19 cellular contexts compared by ENCODE assay signal in genomic region chr7:117325836-117326235, GRCh38. TPM values are rescaled to one million over a fixed set of nuclear protein-coding genes. Genes with fewer than 3 reads are reported as not detected.
DNase-seq lines count a peak whose midpoint lies in the region; ATAC-seq and TF ChIP-seq lines count a peak whose summit lies in the region.
"Had no signal": no experiment of that assay in that cellular context is flagged by ENCODE, and none has a peak within 500 bp of the region (broad histone marks: within the 10 kb centered on the region; RNA-seq: fewer than 3 reads in every experiment).

No MANE protein-coding gene starts in this region.

- peaks cover 18% of the 10 kb centered on the region for H3K4me1 ChIP-seq in mammary epithelial cell (ENCODE audit: insufficient read depth, low read length)
- H3K4me1 ChIP-seq in breast epithelium = peaks cover 0 to 6% of the 10 kb centered on the region in 2 donors
- H3K4me1 ChIP-seq: BE2C had no signal

- no peak overlapping the region for H3K4me2 ChIP-seq in mammary epithelial cell (ENCODE audit: insufficient read depth, low read depth, low read length)
- H3K4me2 ChIP-seq: KMS-11 had no signal

- TF ChIP-seq POLR2A in breast epithelium (IDR thresholded peaks at IDR 0.05) = no peak

- no peak overlapping the region for H3K4me3 Mint-ChIP-seq in activated T-helper 17 cell treated with anti-CD3 and anti-CD28 coated beads, Interleukin-2, amount 50 U/mL, for 72 hours
- H3K4me3 Mint-ChIP-seq: CD4-positive, alpha-beta T cell had no signal

- no peak overlapping the region for H3K27ac Mint-ChIP-seq in activated T-helper 17 cell treated with anti-CD3 and anti-CD28 coated beads, Interleukin-2, amount 50 U/mL, for 72 hours
- H3K27ac Mint-ChIP-seq: CD4-positive, alpha-beta T cell had no signal

- H3K4me1 Mint-ChIP-seq in activated T-helper 17 cell treated with anti-CD3 and anti-CD28 coated beads, Interleukin-2, amount 50 U/mL, for 72 hours = no peaks in the 10 kb centered on the region

- H3K79me2 ChIP-seq in mammary epithelial cell (ENCODE audit: insufficient read depth, low read length) = no peaks in the 10 kb centered on the region

- no peaks in the 10 kb centered on the region for H3K9me3 ChIP-seq in mammary epithelial cell (replicated peaks; ENCODE audit: insufficient read depth, low read length)
- peaks cover 2 to 9% of the 10 kb centered on the region in 2 donors for H3K9me3 ChIP-seq in breast epithelium
- H3K9me3 ChIP-seq: BE2C had no signal

- CTCF ChIA-PET in mammary epithelial cell (lab: Charles Lee; ENCODE audit: low non-redundant PET) = no interaction called here

- H3K27ac ChIP-seq in mammary epithelial cell (ENCODE audit: insufficient read depth, low read depth, low read length) = no peak overlapping the region
- H3K27ac ChIP-seq in breast epithelium = no peak overlapping the region
- H3K27ac ChIP-seq: 22Rv1, KMS-11 had no signal

- peaks cover 49% of the 10 kb centered on the region for H3K27me3 Mint-ChIP-seq in activated T-helper 17 cell treated with anti-CD3 and anti-CD28 coated beads, Interleukin-2, amount 50 U/mL, for 72 hours

- H2AFZ ChIP-seq in mammary epithelial cell (ENCODE audit: low read depth, low read length) = no peak overlapping the region

- H3K4me3 ChIP-seq in mammary epithelial cell (replicated peaks in 1 of 3; ENCODE audit: insufficient read depth in 1 of 3, low read depth in 2 of 3, low read length in 3 of 3) (no peak overlapping the region), breast epithelium (no peak overlapping the region)

- H3K9ac ChIP-seq in mammary epithelial cell (ENCODE audit: insufficient read depth, low read length) = no peak overlapping the region
- H3K9ac ChIP-seq: KMS-11 had no signal

- H4K20me1 ChIP-seq in mammary epithelial cell (ENCODE audit: insufficient read depth, low read length) = no peaks in the 10 kb centered on the region

- peaks cover 3% of the 10 kb centered on the region for H3K9me3 Mint-ChIP-seq in activated T-helper 17 cell treated with anti-CD3 and anti-CD28 coated beads, Interleukin-2, amount 50 U/mL, for 72 hours
- H3K9me3 Mint-ChIP-seq: CD4-positive, alpha-beta T cell had no signal

- in situ Hi-C loops in mammary epithelial cell (cut with MboI; ENCODE audit: low sequenced_read_pairs in 2 of 2) = no loop called here
- in situ Hi-C loops in KBM-7 (cut with MboI; ENCODE audit: low pct_unique_long_range_greater_than_20kb, low sequenced_read_pairs) = no loop called here
- in situ Hi-C loops in ACHN (cut with HindIII; ENCODE audit: low pct_ligation_motif_present, low pct_unique_long_range_greater_than_20kb, low sequenced_read_pairs) = no loop called here

- no TSS peak for BruUV-seq in mammary epithelial cell (replicated peaks; lab: Mats Ljungman, UMichigan)

- 100% methylated on average over 1 of the region's 1 CpG for WGBS in mammary epithelial cell (ENCODE audit: low coverage, missing lambda C conversion rate)

- H3K36me3 Mint-ChIP-seq in activated T-helper 17 cell treated with anti-CD3 and anti-CD28 coated beads, Interleukin-2, amount 50 U/mL, for 72 hours (ENCODE audit: low read depth) = no peaks in the 10 kb centered on the region

- dilution Hi-C loops in mammary epithelial cell (cut with HindIII; ENCODE audit: low sequenced_read_pairs) = no loop called here

- H3K27me3 ChIP-seq in mammary epithelial cell (ENCODE audit: insufficient read depth, low read length) (peaks cover 42% of the 10 kb centered on the region), breast epithelium (peaks cover 0 to 28% of the 10 kb centered on the region in 2 donors)

- no peaks in the 10 kb centered on the region for H3K36me3 ChIP-seq in mammary epithelial cell (ENCODE audit: insufficient read depth, low read length)
- H3K36me3 ChIP-seq in breast epithelium = no peaks in the 10 kb centered on the region
- H3K36me3 ChIP-seq: BE2C had no signal

- ATAC-seq in esophagus mucosa = peak; percentile 78
- no peak for ATAC-seq in activated T-helper 17 cell treated with anti-CD3 and anti-CD28 coated beads, Interleukin-2, amount 50 U/mL, for 72 hours (replicated peaks)
- ATAC-seq: Panc1 had no signal

- TF ChIP-seq CTCF in mammary epithelial cell (conservative IDR thresholded peaks at IDR 0.05 in 1 of 2, IDR thresholded peaks at IDR 0.05 in 1 of 2; ENCODE audit: extremely low read depth in 1 of 2, insufficient read depth in 1 of 2, low read depth in 1 of 2, low read length in 2 of 2) (no peak), breast epithelium (IDR thresholded peaks at IDR 0.05) (no peak)

- intact Hi-C loops in mammary epithelial cell (cut with micrococcal nuclease) = no loop called here
- intact Hi-C loops in breast epithelium (cut with DNase I; ENCODE audit: low total_unique reads) = no loop called here

- peak; percentile 2 for DNase-seq in mammary epithelial cell
- no peak for DNase-seq in breast epithelium (ENCODE audit: low spot score in 2 of 2)
- peak; percentile 58 for DNase-seq in kidney tubule cell (ENCODE audit: low spot score)
- DNase-seq in KBM-7 = no peak
- no peak for DNase-seq in activated CD4-positive, alpha-beta T cell treated with anti-CD3 and anti-CD28 coated beads for 48 hours
- DNase-seq in ACHN = no peak
- DNase-seq: BE2C; Calu3; CD4-positive, alpha-beta T cell; DMS79; GOT3; NCI-H1436 treated with DMSO at 0.1 percent for 48 hours; NCI-H2029 treated with DMSO at 0.1 percent for 48 hours; NCI-H510A treated with DMSO at 0.1 percent for 48 hours had no signal

RNA-seq across cellular contexts. Expression of gene WNT2, which starts 3.0 kb away (rescaled TPM):
- total RNA-seq in mammary epithelial cell = not detected
- not detected for polyA plus RNA-seq in mammary epithelial cell
- not detected for polyA minus RNA-seq in mammary epithelial cell
- total RNA-seq in breast epithelium = 1 to 10 TPM; 1.5 to 2.4 (median 2.0) TPM
- total RNA-seq in esophagus mucosa = not detected
- not detected for total RNA-seq in activated T-helper 17 cell treated with anti-CD3 and anti-CD28 coated beads, Interleukin-2, amount 50 U/mL, for 72 hours
- total RNA-seq: Calu3; CD4-positive, alpha-beta T cell had no signal

Comparison
In these comparisons a context has a peak if more than half of its experiments do, and no peak if none do; other contexts are left out.
1. DNase-seq: peak in mammary epithelial cell (single experiment) and kidney tubule cell (single experiment); none in breast epithelium (0 of 2), KBM-7 (single experiment), activated CD4-positive, alpha-beta T cell treated with anti-CD3 and anti-CD28 coated beads for 48 hours (single experiment) and ACHN (single experiment).